Comparison of ENCODE assay signal across 21 cellular contexts in genomic region chr2:188928643-188929042, GRCh38. TPM values are rescaled to one million over a fixed set of nuclear protein-coding genes. Genes with fewer than 3 reads are reported as not detected.
"Had no signal": no experiment of that assay in that cellular context is flagged by ENCODE, and none has a peak within 500 bp of the region (broad histone marks: within the 10 kb centered on the region; RNA-seq: fewer than 3 reads in every experiment).

No MANE protein-coding gene starts in this region.

- ATAC-seq: Panc1, PC-3 had no signal

- DNase-seq: IMR-90, Karpas-422, KG1, MM.1S, NCI-H1092 treated with DMSO at 0.1 percent for 48 hours, NCI-H1436, NCI-H187, NCI-H2029, NCI-H2081 treated with DMSO at 0.1 percent for 48 hours, NCI-H2171, NCI-H226, NCI-H446, NCI-H510A, NCI-H524 treated with DMSO at 0.1 percent for 48 hours, NCI-H69, NCI-H774, PC-3, SHP77 had no signal

- H3K27ac ChIP-seq: RWPE1 had no signal

RNA-seq across cellular contexts. Expression of gene COL3A1, which starts 45.5 kb away (rescaled TPM):
- total RNA-seq: HT-29 had no signal
